Comparison of ENCODE assay signal across 28 cellular contexts in the genomic region with DNA sequence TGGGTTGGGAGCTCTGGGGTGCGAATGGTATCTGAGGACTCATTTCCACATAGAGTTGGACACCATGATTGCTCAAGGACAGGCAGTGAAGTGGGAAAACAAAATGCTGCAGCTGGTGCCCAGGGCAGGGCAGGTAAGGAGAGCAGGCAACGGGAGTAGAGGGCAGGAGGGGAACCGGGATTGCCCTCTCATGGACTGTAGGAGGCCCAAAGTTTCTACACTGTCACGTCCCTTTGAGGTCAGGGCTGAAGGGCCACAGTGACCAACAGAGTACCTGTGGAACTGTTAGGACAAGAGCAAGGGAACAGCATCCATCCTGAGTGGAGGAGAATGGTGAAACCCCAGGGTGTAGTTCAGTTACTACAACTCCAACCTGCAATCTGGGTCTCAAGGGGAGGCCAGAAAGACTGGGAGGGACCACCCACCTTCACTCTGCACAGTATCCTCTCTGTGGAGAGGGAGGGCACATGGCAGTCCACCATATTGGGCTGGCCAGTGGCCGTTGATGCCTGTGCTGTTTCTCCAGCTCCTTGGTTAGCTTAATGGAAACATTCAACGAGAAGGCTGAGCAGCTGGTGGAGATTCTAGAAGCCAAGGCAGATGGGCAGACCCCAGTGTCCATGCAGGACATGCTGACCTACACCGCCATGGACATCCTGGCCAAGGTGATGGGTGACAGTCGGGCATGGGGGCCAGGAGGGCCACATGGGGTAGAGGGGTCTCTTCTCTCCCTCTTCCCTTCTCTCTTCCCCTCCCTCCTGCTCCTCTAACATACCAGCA. TPM values are rescaled to one million over a fixed set of nuclear protein-coding genes. Genes with fewer than 3 reads are reported as not detected.
DNase-seq lines count a peak whose midpoint lies in the region; ATAC-seq, FAIRE-seq and TF ChIP-seq lines count a peak whose summit lies in the region.
"Had no signal": no experiment of that assay in that cellular context is flagged by ENCODE, and none has a peak within 500 bp of the region (broad histone marks: within the 10 kb centered on the region; RNA-seq: fewer than 3 reads in every experiment).

No MANE protein-coding gene starts in this region.

- H3K9me3 Mint-ChIP-seq in osteocyte (ENCODE audit: unreplicated experiment) (peaks cover 24% of the 10 kb centered on the region), CD14-positive monocyte (peaks cover 13 to 32% (median 21%) of the 10 kb centered on the region in 7 donors)

- H3K27me3 ChIP-seq in right atrium auricular region = no peaks in the 10 kb centered on the region
- no peaks in the 10 kb centered on the region for H3K27me3 ChIP-seq in bronchial epithelial cell (ENCODE audit: control insufficient read depth, insufficient read depth, low read length)

- no peak for ATAC-seq in Right ventricle myocardium inferior
- ATAC-seq: K562 had no signal

- H3K36me3 ChIP-seq in right atrium auricular region (no peaks in the 10 kb centered on the region), bronchial epithelial cell (ENCODE audit: control insufficient read depth, insufficient read depth, low read length) (no peaks in the 10 kb centered on the region)

- H3K4me1 ChIP-seq in right atrium auricular region = no peaks in the 10 kb centered on the region

- peak; percentile 73 for FAIRE-seq in bronchial epithelial cell (lab: Jason Lieb, UNC)
- FAIRE-seq: GM12892, GM19239, K562 had no signal

- H3K27ac Mint-ChIP-seq in osteocyte (ENCODE audit: unreplicated experiment) (no peak overlapping the region), CD14-positive monocyte (no peak overlapping the region)
- H3K27ac Mint-ChIP-seq: B cell; CD8-positive, alpha-beta memory T cell had no signal

- peaks cover 5 to 14% of the 10 kb centered on the region in 2 donors for H3K9me3 ChIP-seq in right atrium auricular region

- intact Hi-C loops in Right ventricle myocardium inferior (cut with DNase I) = no loop called here
- intact Hi-C loops in CD14-positive monocyte (cut with micrococcal nuclease) = no loop called here

- TF ChIP-seq CTCF in right atrium auricular region (IDR thresholded peaks at IDR 0.05) (no peak), bronchial epithelial cell (IDR thresholded peaks at IDR 0.05; ENCODE audit: insufficient read depth, low read length, severe bottlenecking) (no peak), osteocyte (IDR thresholded peaks at IDR 0.05) (no peak), CD14-positive monocyte (IDR thresholded peaks at IDR 0.05) (no peak)

- H3K36me3 Mint-ChIP-seq in osteocyte (ENCODE audit: unreplicated experiment) (peaks cover 8% of the 10 kb centered on the region), CD14-positive monocyte (peaks cover 0 to 4% of the 10 kb centered on the region in 2 donors)

- no peak overlapping the region for H3K27ac ChIP-seq in right atrium auricular region
- H3K27ac ChIP-seq: C4-2B, PC-9 had no signal

- no peaks in the 10 kb centered on the region for H3K27me3 Mint-ChIP-seq in osteocyte (ENCODE audit: unreplicated experiment)
- H3K27me3 Mint-ChIP-seq in CD14-positive monocyte (ENCODE audit: low read depth in 3 of 3) = peaks cover 0 to 3% (median 2%) of the 10 kb centered on the region in 3 donors

- H3K4me1 Mint-ChIP-seq in osteocyte (ENCODE audit: unreplicated experiment) (no peaks in the 10 kb centered on the region), CD14-positive monocyte (no peaks in the 10 kb centered on the region)
- H3K4me1 Mint-ChIP-seq: B cell; CD8-positive, alpha-beta memory T cell had no signal

- peak; percentile 21 for DNase-seq in right atrium auricular region (ENCODE audit: low spot score)
- DNase-seq in Right ventricle myocardium inferior (ENCODE audit: missing footprints) = no peak
- no peak for DNase-seq in bronchial epithelial cell (ENCODE audit: low read depth)
- DNase-seq in osteocyte (ENCODE audit: extremely low spot score, unreplicated experiment) = peak; percentile 40
- DNase-seq in NCI-H524 (lab: John Stamatoyannopoulos, UW) = no peak
- no peak for DNase-seq in foreskin melanocyte
- no peak for DNase-seq in CD14-positive monocyte (ENCODE audit: low spot score)
- DNase-seq: DMS79 treated with DMSO at 0.1 percent for 48 hours, GF-D8, Kasumi-1, NCI-H1105, NCI-H1436 treated with DMSO at 0.1 percent for 48 hours, NCI-H187 treated with DMSO at 0.1 percent for 48 hours, NCI-H446, NCI-H526 treated with DMSO at 0.1 percent for 48 hours, PC-9, RPMI8226, SHP77 had no signal

- H3K4me3 Mint-ChIP-seq in osteocyte (ENCODE audit: unreplicated experiment) (no peak overlapping the region), CD14-positive monocyte (no peak overlapping the region)
- H3K4me3 Mint-ChIP-seq: B cell; CD8-positive, alpha-beta memory T cell had no signal

- H3K4me3 ChIP-seq in right atrium auricular region (no peak overlapping the region), bronchial epithelial cell (ENCODE audit: low read depth, low read length) (no peak overlapping the region)
- H3K4me3 ChIP-seq: K562, PC-9 had no signal

RNA-seq across cellular contexts. Expression of a gene that starts 22.2 kb away (rescaled TPM):
- total RNA-seq in right atrium auricular region = 1 to 10 TPM; 1.4 to 6.9 TPM
- total RNA-seq in Right ventricle myocardium inferior = 2.2 TPM
- total RNA-seq in bronchial epithelial cell = 0.13 TPM in 1 of 2 replicates, not detected in the other
- 1.3 and 1.8 TPM in 2 replicates for total RNA-seq in osteocyte
- polyA plus RNA-seq in CD14-positive monocyte = not detected
- total RNA-seq: A673, H4, HT1080, K562, PC-9, SK-MEL-5 had no signal
- polyA plus RNA-seq: CD8-positive, alpha-beta memory T cell; K562 had no signal

Comparison
In these comparisons a context has a peak if more than half of its experiments do, and no peak if none do; other contexts are left out.
1. DNase-seq: peak in right atrium auricular region (single experiment) and osteocyte (single experiment); none in Right ventricle myocardium inferior (single experiment), bronchial epithelial cell (single experiment), NCI-H524 (0 of 2), foreskin melanocyte (single experiment) and CD14-positive monocyte (single experiment).